Comparison of ENCODE assay signal across 16 cellular contexts in genomic region chr9:95140821-95141220, GRCh38.
A peak's percentile ranks its signal among the peaks of the same experiment; 100 is the strongest.
DNase-seq lines count a peak whose midpoint lies in the region; ATAC-seq and TF ChIP-seq lines count a peak whose summit lies in the region.
"Had no signal": no experiment of that assay in that cellular context is flagged by ENCODE, and none has a peak within 500 bp of the region (broad histone marks: within the 10 kb centered on the region; RNA-seq: fewer than 3 reads in every experiment).

No MANE protein-coding gene starts in this region.

- no peaks in the 10 kb centered on the region for H3K9me3 ChIP-seq in liver (ENCODE audit: control insufficient read depth in 4 of 4, low read length in 3 of 4)
- no peaks in the 10 kb centered on the region for H3K9me3 ChIP-seq in right lobe of liver
- no peaks in the 10 kb centered on the region for H3K9me3 ChIP-seq in OCI-LY1 (ENCODE audit: low read length)
- no peaks in the 10 kb centered on the region for H3K9me3 ChIP-seq in osteoblast (ENCODE audit: low read depth, low read length)
- H3K9me3 ChIP-seq: A549, BLaER1, HAP-1 had no signal

- H3K27ac ChIP-seq in liver (ENCODE audit: low read depth in 1 of 2, low read length in 2 of 2) (peak overlapping the region; percentile 4 to 97), right lobe of liver (peak overlapping the region in 1 of 3 donors; percentile 24), OCI-LY1 (ENCODE audit: low read depth, low read length, poor library complexity, severe bottlenecking) (peak overlapping the region; percentile 53), osteoblast (ENCODE audit: low read depth, low read length) (no peak overlapping the region)
- H3K27ac ChIP-seq: 22Rv1, A549, BLaER1, GM23248, HL-60 had no signal

- H3K9ac ChIP-seq in liver (ENCODE audit: low read depth in 1 of 2, low read length in 2 of 2) (peak overlapping the region in 1 of 2 donors; percentile 16), OCI-LY1 (ENCODE audit: low read length) (no peak overlapping the region)
- H3K9ac ChIP-seq: BLaER1, GM23248 had no signal

- 51% methylated on average over 2 of the region's 2 CpGs for WGBS in liver
- 35% methylated on average over 2 of the region's 2 CpGs for WGBS in right lobe of liver (ENCODE audit: insufficient coverage, low coverage, low lambda C conversion rate, missing lambda C conversion rate)

- H2AFZ ChIP-seq in OCI-LY1 (ENCODE audit: low read length) (no peak overlapping the region), osteoblast (ENCODE audit: low read length) (no peak overlapping the region)
- H2AFZ ChIP-seq: GM23248 had no signal

- intact Hi-C loops in right lobe of liver (cut with DNase I) = no loop called here

- no peak for TF ChIP-seq POLR2A in right lobe of liver (IDR thresholded peaks at IDR 0.05)

- no peak for DNase-seq in right lobe of liver
- peak; percentile 82 for DNase-seq in osteoblast (ENCODE audit: insufficient read length, low spot score, missing footprints)
- DNase-seq in NCI-H2107 treated with DMSO at 0.1 percent for 48 hours (lab: John Stamatoyannopoulos, UW; ENCODE audit: unreplicated experiment) = no peak
- DNase-seq in AG08395 (ENCODE audit: low spot score) = no peak
- DNase-seq in mucosa of gallbladder (ENCODE audit: low spot score) = no peak
- DNase-seq: CD4-positive, alpha-beta memory T cell; DMS153; DMS79; GM23248 had no signal

- no peak for TF ChIP-seq RAD21 in liver (IDR thresholded peaks at IDR 0.05)

- H3K79me2 ChIP-seq in OCI-LY1 (ENCODE audit: insufficient read depth, low read length) (no peaks in the 10 kb centered on the region), osteoblast (ENCODE audit: insufficient read depth, low read length) (no peaks in the 10 kb centered on the region)

- ATAC-seq in right lobe of liver = no peak
- ATAC-seq: A549 had no signal

- H3K4me1 ChIP-seq in liver (ENCODE audit: control insufficient read depth in 4 of 4, insufficient read depth in 4 of 4, low read length in 3 of 4) (peaks cover 4 to 40% (median 21%) of the 10 kb centered on the region in 4 donors), right lobe of liver (peaks cover 0 to 61% (median 17%) of the 10 kb centered on the region in 4 donors), OCI-LY1 (ENCODE audit: insufficient read depth, low read length, severe bottlenecking) (peaks cover 30% of the 10 kb centered on the region), osteoblast (ENCODE audit: insufficient read depth, low read length) (peaks cover 20% of the 10 kb centered on the region)
- H3K4me1 ChIP-seq: A549, HAP-1 had no signal

- H3K4me3 ChIP-seq in liver (ENCODE audit: low read depth in 1 of 3, low read length in 3 of 3) (no peak overlapping the region), right lobe of liver (peak overlapping the region in 1 of 3 donors; percentile 4), OCI-LY1 (ENCODE audit: low read depth, low read length, poor library complexity, severe bottlenecking) (no peak overlapping the region), osteoblast (ENCODE audit: insufficient read depth, low read length) (no peak overlapping the region)
- H3K4me3 ChIP-seq: A549, BLaER1, GM23248, HAP-1 had no signal

- H3F3A ChIP-seq in OCI-LY1 (ENCODE audit: insufficient read depth, low read length) = no peaks in the 10 kb centered on the region

- H3K27me3 ChIP-seq in liver (ENCODE audit: control insufficient read depth in 4 of 4, insufficient read depth in 4 of 4, low read length in 3 of 4) (no peaks in the 10 kb centered on the region), right lobe of liver (no peaks in the 10 kb centered on the region), OCI-LY1 (ENCODE audit: insufficient read depth, low read length) (no peaks in the 10 kb centered on the region), osteoblast (ENCODE audit: insufficient read depth, low read length) (no peaks in the 10 kb centered on the region)
- H3K27me3 ChIP-seq: BLaER1 had no signal

- no peaks in the 10 kb centered on the region for H3K9me2 ChIP-seq in OCI-LY1 (ENCODE audit: low read depth, low read length)

- H3K36me3 ChIP-seq in liver (ENCODE audit: control insufficient read depth in 4 of 4, insufficient read depth in 3 of 4, low read depth in 1 of 4, low read length in 3 of 4) (no peaks in the 10 kb centered on the region), right lobe of liver (no peaks in the 10 kb centered on the region), OCI-LY1 (ENCODE audit: insufficient read depth, low read length) (no peaks in the 10 kb centered on the region), osteoblast (ENCODE audit: insufficient read depth, low read length) (no peaks in the 10 kb centered on the region)
- H3K36me3 ChIP-seq: HAP-1 had no signal

- TF ChIP-seq CTCF in liver (IDR thresholded peaks at IDR 0.05; ENCODE audit: low read depth, low read length, missing input control) (no peak), right lobe of liver (IDR thresholded peaks at IDR 0.05) (no peak), OCI-LY1 (IDR thresholded peaks at IDR 0.05; ENCODE audit: low read length) (no peak), osteoblast (IDR thresholded peaks at IDR 0.05; ENCODE audit: extremely low read depth, low read depth, low read length) (no peak)

- H3K4me2 ChIP-seq in OCI-LY1 (ENCODE audit: low read length) (no peak overlapping the region), osteoblast (ENCODE audit: insufficient read depth, low read length) (no peak overlapping the region)
- H3K4me2 ChIP-seq: A549, BLaER1 had no signal

- H4K20me1 ChIP-seq in OCI-LY1 (ENCODE audit: insufficient read depth, low read length) (no peaks in the 10 kb centered on the region), osteoblast (ENCODE audit: insufficient read depth, low read length) (no peaks in the 10 kb centered on the region)
- H4K20me1 ChIP-seq: BLaER1 had no signal

TF ChIP-seq in liver, 16 proteins besides CTCF, POLR2A, EP300 and RAD21:
- no peak for TF ChIP-seq GABPA (IDR thresholded peaks at IDR 0.05 in 1 of 2, conservative IDR thresholded peaks at IDR 0.05 in 1 of 2)
- no peak for TF ChIP-seq HNF4A (conservative IDR thresholded peaks at IDR 0.05)
- no peak for TF ChIP-seq TAF1 (conservative IDR thresholded peaks at IDR 0.05)
- TF ChIP-seq, protein P1, sequence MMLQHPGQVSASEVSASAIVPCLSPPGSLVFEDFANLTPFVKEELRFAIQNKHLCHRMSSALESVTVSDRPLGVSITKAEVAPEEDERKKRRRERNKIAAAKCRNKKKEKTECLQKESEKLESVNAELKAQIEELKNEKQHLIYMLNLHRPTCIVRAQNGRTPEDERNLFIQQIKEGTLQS (IDR thresholded peaks at IDR 0.05) = no peak
- TF ChIP-seq FOXA2 (IDR thresholded peaks at IDR 0.05) = no peak
- no peak for TF ChIP-seq SP1 (IDR thresholded peaks at IDR 0.05)
- TF ChIP-seq, protein P2, sequence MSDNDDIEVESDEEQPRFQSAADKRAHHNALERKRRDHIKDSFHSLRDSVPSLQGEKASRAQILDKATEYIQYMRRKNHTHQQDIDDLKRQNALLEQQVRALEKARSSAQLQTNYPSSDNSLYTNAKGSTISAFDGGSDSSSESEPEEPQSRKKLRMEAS (IDR thresholded peaks at IDR 0.05) = no peak
- TF ChIP-seq FOXA1 (IDR thresholded peaks at IDR 0.05) = no peak
- no peak for TF ChIP-seq RXRA (IDR thresholded peaks at IDR 0.05)
- TF ChIP-seq EGR1 (IDR thresholded peaks at IDR 0.05; ENCODE audit: low read depth in 2 of 2) = no peak
- TF ChIP-seq, protein P3, sequence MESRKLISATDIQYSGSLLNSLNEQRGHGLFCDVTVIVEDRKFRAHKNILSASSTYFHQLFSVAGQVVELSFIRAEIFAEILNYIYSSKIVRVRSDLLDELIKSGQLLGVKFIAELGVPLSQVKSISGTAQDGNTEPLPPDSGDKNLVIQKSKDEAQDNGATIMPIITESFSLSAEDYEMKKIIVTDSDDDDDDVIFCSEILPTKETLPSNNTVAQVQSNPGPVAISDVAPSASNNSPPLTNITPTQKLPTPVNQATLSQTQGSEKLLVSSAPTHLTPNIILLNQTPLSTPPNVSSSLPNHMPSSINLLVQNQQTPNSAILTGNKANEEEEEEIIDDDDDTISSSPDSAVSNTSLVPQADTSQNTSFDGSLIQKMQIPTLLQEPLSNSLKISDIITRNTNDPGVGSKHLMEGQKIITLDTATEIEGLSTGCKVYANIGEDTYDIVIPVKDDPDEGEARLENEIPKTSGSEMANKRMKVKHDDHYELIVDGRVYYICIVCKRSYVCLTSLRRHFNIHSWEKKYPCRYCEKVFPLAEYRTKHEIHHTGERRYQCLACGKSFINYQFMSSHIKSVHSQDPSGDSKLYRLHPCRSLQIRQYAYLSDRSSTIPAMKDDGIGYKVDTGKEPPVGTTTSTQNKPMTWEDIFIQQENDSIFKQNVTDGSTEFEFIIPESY (IDR thresholded peaks at IDR 0.05) = no peak
- no peak for TF ChIP-seq NR2F2 (IDR thresholded peaks at IDR 0.05)
- TF ChIP-seq HNF4G (IDR thresholded peaks at IDR 0.05) = no peak
- no peak for TF ChIP-seq YY1 (IDR thresholded peaks at IDR 0.05)
- TF ChIP-seq REST (IDR thresholded peaks at IDR 0.05) = no peak
- TF ChIP-seq JUND (IDR thresholded peaks at IDR 0.05) = no peak
